In the genomic region with DNA sequence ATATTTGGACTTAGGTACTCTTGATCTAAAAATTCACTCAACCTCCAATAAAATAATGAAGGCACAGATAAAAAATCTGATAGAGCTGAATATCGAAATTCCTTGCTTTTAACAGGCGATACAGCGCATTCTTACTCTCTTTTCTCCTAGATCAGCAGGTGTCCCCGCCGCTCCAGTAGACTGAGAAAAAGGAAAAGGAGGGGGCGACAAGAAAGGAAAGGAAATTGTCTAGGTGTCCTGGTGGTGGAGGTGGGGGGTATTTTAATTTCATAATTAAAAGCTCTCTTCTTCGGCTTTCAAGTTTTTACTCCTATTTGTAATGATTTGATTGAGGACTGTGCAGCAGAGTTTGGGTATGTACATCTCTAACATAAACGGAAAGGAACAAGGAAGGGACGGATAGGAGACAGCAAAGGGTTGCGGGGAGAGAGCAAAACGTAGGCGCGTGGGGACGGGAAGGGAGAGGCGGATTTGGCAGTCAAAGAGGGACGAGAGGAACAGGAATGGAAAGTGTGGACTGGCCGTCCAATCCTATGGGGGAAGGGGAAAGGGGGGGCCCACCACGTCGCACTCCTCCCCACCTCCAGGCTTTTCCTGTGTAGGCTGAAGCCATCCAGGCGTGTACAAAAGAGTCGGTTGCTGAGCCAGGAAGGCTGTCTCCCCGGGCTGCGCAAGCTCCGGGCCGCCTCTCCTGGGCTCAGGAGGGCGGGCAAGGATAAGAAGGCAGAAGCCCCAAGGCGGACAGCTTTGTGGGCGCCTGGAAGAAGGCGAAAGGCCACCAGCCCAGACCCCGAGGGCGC, we compare ENCODE assay signal across 1 cellular context.
A peak's percentile ranks its signal among the peaks of the same experiment; 100 is the strongest.
TF ChIP-seq lines count a peak whose summit lies in the region.

No MANE protein-coding gene starts in this region.

TF ChIP-seq in HEK293, 187 proteins besides CTCF, POLR2A, EP300 and RAD21 (continued from another document):
- TF ChIP-seq, protein P1, sequence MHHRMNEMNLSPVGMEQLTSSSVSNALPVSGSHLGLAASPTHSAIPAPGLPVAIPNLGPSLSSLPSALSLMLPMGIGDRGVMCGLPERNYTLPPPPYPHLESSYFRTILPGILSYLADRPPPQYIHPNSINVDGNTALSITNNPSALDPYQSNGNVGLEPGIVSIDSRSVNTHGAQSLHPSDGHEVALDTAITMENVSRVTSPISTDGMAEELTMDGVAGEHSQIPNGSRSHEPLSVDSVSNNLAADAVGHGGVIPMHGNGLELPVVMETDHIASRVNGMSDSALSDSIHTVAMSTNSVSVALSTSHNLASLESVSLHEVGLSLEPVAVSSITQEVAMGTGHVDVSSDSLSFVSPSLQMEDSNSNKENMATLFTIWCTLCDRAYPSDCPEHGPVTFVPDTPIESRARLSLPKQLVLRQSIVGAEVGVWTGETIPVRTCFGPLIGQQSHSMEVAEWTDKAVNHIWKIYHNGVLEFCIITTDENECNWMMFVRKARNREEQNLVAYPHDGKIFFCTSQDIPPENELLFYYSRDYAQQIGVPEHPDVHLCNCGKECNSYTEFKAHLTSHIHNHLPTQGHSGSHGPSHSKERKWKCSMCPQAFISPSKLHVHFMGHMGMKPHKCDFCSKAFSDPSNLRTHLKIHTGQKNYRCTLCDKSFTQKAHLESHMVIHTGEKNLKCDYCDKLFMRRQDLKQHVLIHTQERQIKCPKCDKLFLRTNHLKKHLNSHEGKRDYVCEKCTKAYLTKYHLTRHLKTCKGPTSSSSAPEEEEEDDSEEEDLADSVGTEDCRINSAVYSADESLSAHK (tag by site-specific recombination; IDR thresholded peaks at IDR 0.05) = no peak; the same call in 1 of the 2 replicates
- TF ChIP-seq GLIS2 (tag by site-specific recombination; IDR thresholded peaks at IDR 0.05) = peak; percentile 96
- TF ChIP-seq, protein P2, sequence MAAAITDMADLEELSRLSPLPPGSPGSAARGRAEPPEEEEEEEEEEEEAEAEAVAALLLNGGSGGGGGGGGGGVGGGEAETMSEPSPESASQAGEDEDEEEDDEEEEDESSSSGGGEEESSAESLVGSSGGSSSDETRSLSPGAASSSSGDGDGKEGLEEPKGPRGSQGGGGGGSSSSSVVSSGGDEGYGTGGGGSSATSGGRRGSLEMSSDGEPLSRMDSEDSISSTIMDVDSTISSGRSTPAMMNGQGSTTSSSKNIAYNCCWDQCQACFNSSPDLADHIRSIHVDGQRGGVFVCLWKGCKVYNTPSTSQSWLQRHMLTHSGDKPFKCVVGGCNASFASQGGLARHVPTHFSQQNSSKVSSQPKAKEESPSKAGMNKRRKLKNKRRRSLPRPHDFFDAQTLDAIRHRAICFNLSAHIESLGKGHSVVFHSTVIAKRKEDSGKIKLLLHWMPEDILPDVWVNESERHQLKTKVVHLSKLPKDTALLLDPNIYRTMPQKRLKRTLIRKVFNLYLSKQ (tag by site-specific recombination; IDR thresholded peaks at IDR 0.05; ENCODE audit: borderline replicate concordance) = no peak
- TF ChIP-seq INSM2 (tag by site-specific recombination; IDR thresholded peaks at IDR 0.05) = no peak
- TF ChIP-seq, protein P3, sequence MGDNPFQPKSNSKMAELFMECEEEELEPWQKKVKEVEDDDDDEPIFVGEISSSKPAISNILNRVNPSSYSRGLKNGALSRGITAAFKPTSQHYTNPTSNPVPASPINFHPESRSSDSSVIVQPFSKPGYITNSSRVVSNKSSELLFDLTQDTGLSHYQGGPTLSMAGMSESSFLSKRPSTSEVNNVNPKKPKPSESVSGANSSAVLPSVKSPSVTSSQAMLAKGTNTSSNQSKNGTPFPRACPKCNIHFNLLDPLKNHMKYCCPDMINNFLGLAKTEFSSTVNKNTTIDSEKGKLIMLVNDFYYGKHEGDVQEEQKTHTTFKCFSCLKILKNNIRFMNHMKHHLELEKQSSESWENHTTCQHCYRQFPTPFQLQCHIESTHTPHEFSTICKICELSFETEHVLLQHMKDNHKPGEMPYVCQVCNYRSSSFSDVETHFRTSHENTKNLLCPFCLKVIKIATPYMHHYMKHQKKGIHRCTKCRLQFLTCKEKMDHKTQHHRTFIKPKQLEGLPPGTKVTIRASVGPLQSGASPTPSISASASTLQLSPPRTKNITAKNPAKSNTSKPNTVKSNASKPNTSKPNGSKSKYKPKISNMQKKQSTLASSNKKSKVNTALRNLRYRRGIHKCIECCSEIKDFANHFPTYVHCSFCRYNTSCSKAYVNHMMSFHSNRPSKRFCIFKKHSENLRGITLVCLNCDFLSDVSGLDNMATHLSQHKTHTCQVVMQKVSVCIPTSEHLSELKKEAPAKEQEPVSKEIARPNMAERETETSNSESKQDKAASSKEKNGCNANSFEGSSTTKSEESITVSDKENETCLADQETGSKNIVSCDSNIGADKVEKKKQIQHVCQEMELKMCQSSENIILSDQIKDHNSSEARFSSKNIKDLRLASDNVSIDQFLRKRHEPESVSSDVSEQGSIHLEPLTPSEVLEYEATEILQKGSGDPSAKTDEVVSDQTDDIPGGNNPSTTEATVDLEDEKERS (tag by site-specific recombination; IDR thresholded peaks at IDR 0.05) = no peak
- TF ChIP-seq ZNF704 (tag by site-specific recombination; IDR thresholded peaks at IDR 0.05) = no peak
- TF ChIP-seq KLF10 (tag by site-specific recombination; IDR thresholded peaks at IDR 0.05) = no peak
- TF ChIP-seq ZNF585B (tag by site-specific recombination; IDR thresholded peaks at IDR 0.05) = no peak
